In genomic region chr2:28423856-28424605, GRCh38 we compare ENCODE assay signal across 10 cellular contexts. TPM values are rescaled to one million over a fixed set of nuclear protein-coding genes. Genes with fewer than 3 reads are reported as not detected.
DNase-seq lines count a peak whose midpoint lies in the region; ATAC-seq, FAIRE-seq and TF ChIP-seq lines count a peak whose summit lies in the region.
"Had no signal": no experiment of that assay in that cellular context is flagged by ENCODE, and none has a peak within 500 bp of the region (broad histone marks: within the 10 kb centered on the region; RNA-seq: fewer than 3 reads in every experiment).

No MANE protein-coding gene starts in this region.

- WGBS in A549 (ENCODE audit: missing lambda C conversion rate): 67% methylated on average over 7 of the region's 7 CpGs
- WGBS in liver: 46% methylated on average over 7 of the region's 7 CpGs

- H3K4me3 ChIP-seq in A549 (no peak overlapping the region), HL-60 (replicated peaks; ENCODE audit: insufficient read depth, low read length) (no peak overlapping the region), liver (ENCODE audit: low read depth in 1 of 3, low read length in 3 of 3) (no peak overlapping the region)

- CTCF ChIA-PET in A549 (lab: Yijun Ruan, JAX): interaction anchor here (1.0 to 2.8 kb wide), 7 partner anchors 7 to 29 kb away, joined by 3 to 17 read pairs (median 3); no protein-coding TSS in a partner anchor
- CTCF ChIA-PET in activated CD4-positive, alpha-beta memory T cell treated with anti-CD3 and anti-CD28 coated beads, Interleukin-2, amount 10 ng/mL, durations not matched to agents 7 days and 5 days (lab: Charles Lee): interaction anchor here (1.4 kb wide), 1 partner anchor 28 kb away, joined by 3 read pairs; no protein-coding TSS in a partner anchor

- H3K27ac ChIP-seq in A549 (peak overlapping the region in 1 of 2 experiments; percentile 5; a peak in 2 of 6 replicates), HL-60 (replicated peaks) (peak overlapping the region; percentile 10; the same call in 1 of the 2 replicates), liver (ENCODE audit: low read depth in 1 of 2, low read length in 2 of 2) (peak overlapping the region; percentile 44 to 56)

- TF ChIP-seq CTCF in A549 (IDR thresholded peaks at IDR 0.05) (no peak), HL-60 (IDR thresholded peaks at IDR 0.05; ENCODE audit: insufficient read depth, low read length) (no peak), liver (IDR thresholded peaks at IDR 0.05; ENCODE audit: low read depth, low read length, missing input control) (no peak)

- H3K27me3 ChIP-seq in HL-60 (ENCODE audit: insufficient read depth, poor library complexity, severe bottlenecking): no peaks in the 10 kb centered on the region
- no peaks in the 10 kb centered on the region for H3K27me3 ChIP-seq in liver (ENCODE audit: control insufficient read depth in 4 of 4, insufficient read depth in 4 of 4, low read length in 3 of 4)

- ATAC-seq in A549 (peak; percentile 8; a peak in 3 of 6 replicates), GM18870 (IDR thresholded peaks at IDR 0.05; ENCODE audit: unreplicated experiment) (no peak)

- H3K9ac ChIP-seq in liver (ENCODE audit: low read depth in 1 of 2, low read length in 2 of 2): peak overlapping the region in 1 of 2 donors; percentile 20

- no peaks in the 10 kb centered on the region for H3K9me3 Mint-ChIP-seq in activated CD4-positive, alpha-beta memory T cell treated with anti-CD3 and anti-CD28 coated beads, Interleukin-2, amount 10 ng/mL, durations not matched to agents 7 days and 5 days

- no peak for TF ChIP-seq POLR2A in A549 (IDR thresholded peaks at IDR 0.05; ENCODE audit: low read length)

- H3K36me3 ChIP-seq in liver (ENCODE audit: control insufficient read depth in 4 of 4, insufficient read depth in 3 of 4, low read depth in 1 of 4, low read length in 3 of 4): no peaks in the 10 kb centered on the region

- H3K27ac Mint-ChIP-seq in activated CD4-positive, alpha-beta memory T cell treated with anti-CD3 and anti-CD28 coated beads, Interleukin-2, amount 10 ng/mL, durations not matched to agents 7 days and 5 days: peak overlapping the region; percentile 93

- H3K4me1 Mint-ChIP-seq in activated CD4-positive, alpha-beta memory T cell treated with anti-CD3 and anti-CD28 coated beads, Interleukin-2, amount 10 ng/mL, durations not matched to agents 7 days and 5 days: peaks cover 69% of the 10 kb centered on the region

- no peaks in the 10 kb centered on the region for H3K27me3 Mint-ChIP-seq in activated CD4-positive, alpha-beta memory T cell treated with anti-CD3 and anti-CD28 coated beads, Interleukin-2, amount 10 ng/mL, durations not matched to agents 7 days and 5 days

- peak overlapping the region; percentile 43 for H3K4me3 Mint-ChIP-seq in activated CD4-positive, alpha-beta memory T cell treated with anti-CD3 and anti-CD28 coated beads, Interleukin-2, amount 10 ng/mL, durations not matched to agents 7 days and 5 days

- H3K4me1 ChIP-seq in A549 (peaks cover 31% of the 10 kb centered on the region; the same call in 2 of the 3 replicates), liver (ENCODE audit: control insufficient read depth in 4 of 4, insufficient read depth in 4 of 4, low read length in 3 of 4) (peaks cover 0 to 7% (median 2%) of the 10 kb centered on the region in 4 donors)

- H3K9me3 ChIP-seq in A549 (no peaks in the 10 kb centered on the region), liver (ENCODE audit: control insufficient read depth in 4 of 4, low read length in 3 of 4) (no peaks in the 10 kb centered on the region)

- peaks cover 13% of the 10 kb centered on the region for H3K36me3 Mint-ChIP-seq in activated CD4-positive, alpha-beta memory T cell treated with anti-CD3 and anti-CD28 coated beads, Interleukin-2, amount 10 ng/mL, durations not matched to agents 7 days and 5 days (ENCODE audit: low read depth)

- DNase-seq in A549 (ENCODE audit: low read depth in 1 of 2, low spot score in 1 of 2) (no peak), HL-60 (ENCODE audit: low read depth in 1 of 2, low spot score in 1 of 2) (peak in 1 of 2 experiments; percentile 75), NCI-H2107 (lab: John Stamatoyannopoulos, UW) (no peak), NCI-H1092 treated with DMSO at 0.1 percent for 48 hours (lab: John Stamatoyannopoulos, UW) (no peak), glomerular visceral epithelial cell (ENCODE audit: extremely low spot score) (no peak)
- peak; percentile 57 for DNase-seq in activated CD4-positive, alpha-beta memory T cell treated with anti-CD3 and anti-CD28 coated beads, Interleukin-2, amount 10 ng/mL, durations not matched to agents 7 days and 5 days
- DNase-seq: glutamatergic neuron, NCI-H1436 had no signal

- H3K4me2 ChIP-seq in A549: no peak overlapping the region

- POLR2A ChIA-PET in A549 (lab: Yijun Ruan, JAX): no interaction called here
- POLR2A ChIA-PET in activated CD4-positive, alpha-beta memory T cell treated with anti-CD3 and anti-CD28 coated beads, Interleukin-2, amount 10 ng/mL, durations not matched to agents 7 days and 5 days (lab: Charles Lee): interaction anchor here (0.9 to 3.6 kb wide), 6 partner anchors 10 to 462 kb away, joined by 3 to 29 read pairs (median 4); no protein-coding TSS in a partner anchor

- no peak for TF ChIP-seq EP300 in A549 (IDR thresholded peaks at IDR 0.05)

- TF ChIP-seq RAD21 in A549 (conservative IDR thresholded peaks at IDR 0.05 in 1 of 2, IDR thresholded peaks at IDR 0.05 in 1 of 2) (no peak), liver (IDR thresholded peaks at IDR 0.05) (no peak)

- FAIRE-seq in A549 (lab: Jason Lieb, UNC): no peak

TF ChIP-seq in A549, 52 proteins besides CTCF, POLR2A, EP300 and RAD21:
- TF ChIP-seq HOXA7 (CRISPR knock-in tag; IDR thresholded peaks at IDR 0.05): no peak
- no peak for TF ChIP-seq FOSB (CRISPR knock-in tag; IDR thresholded peaks at IDR 0.05)
- TF ChIP-seq RNF2 (IDR thresholded peaks at IDR 0.05; ENCODE audit: borderline replicate concordance, low read depth): no peak
- no peak for TF ChIP-seq PBX3 (IDR thresholded peaks at IDR 0.05)
TF ChIP-seq in A549: peak in this region for 0.

TF ChIP-seq in liver, 16 proteins besides CTCF, POLR2A, EP300 and RAD21:
- TF ChIP-seq HNF4G (IDR thresholded peaks at IDR 0.05): no peak
- TF ChIP-seq ZBTB33 (IDR thresholded peaks at IDR 0.05): no peak
- TF ChIP-seq JUND (IDR thresholded peaks at IDR 0.05): no peak
- TF ChIP-seq SP1 (IDR thresholded peaks at IDR 0.05): no peak
- no peak for TF ChIP-seq REST (IDR thresholded peaks at IDR 0.05)
- TF ChIP-seq GABPA (IDR thresholded peaks at IDR 0.05 in 1 of 2, conservative IDR thresholded peaks at IDR 0.05 in 1 of 2): no peak
- no peak for TF ChIP-seq YY1 (IDR thresholded peaks at IDR 0.05)

RNA-seq across cellular contexts. Expression of gene FOSL2, which starts 31.4 kb away (rescaled TPM):
- polyA plus RNA-seq in A549 (2011; rRNA removed) (45.7 and 50.6 TPM in 2 replicates), A549 (2017; fragmentation: RNase III; extraction: RNeasy Plus Mini Kit Qiagen cat#74134 plus additional on column Dnase treatment) (68.1 to 73.4 TPM (median 69.0 TPM) in 3 replicates), liver (1 to 10 TPM; 1.9 to 3.1 TPM)
- 26.7 and 37.2 TPM in 2 replicates for polyA plus RNA-seq in A549 (2012; cell fraction: cytosol; rRNA removed)
- polyA plus RNA-seq in A549 (2012; cell fraction: nucleus; rRNA removed): 89.7 and 95.0 TPM in 2 replicates
- polyA minus RNA-seq in A549 (2011; rRNA and poly(A)+ RNA removed): 86.7 and 103 TPM in 2 replicates
- total RNA-seq in activated CD4-positive, alpha-beta memory T cell treated with anti-CD3 and anti-CD28 coated beads, Interleukin-2, amount 10 ng/mL, durations not matched to agents 7 days and 5 days: 100 to 1,000 TPM in 1 of 2 experiments, 10 to 100 TPM in 1; 96.4 to 100 TPM
- total RNA-seq in liver: 10 to 100 TPM in 1 of 2 donors, 1 to 10 TPM in 1; 2.0 to 10.7 TPM

Comparison
In these comparisons a context has a peak if more than half of its experiments do, and no peak if none do; other contexts are left out.
1. RNA of gene FOSL2, which starts 31.4 kb away (total RNA-seq): 96.4 to 100 TPM in activated CD4-positive, alpha-beta memory T cell treated with anti-CD3 and anti-CD28 coated beads, Interleukin-2, amount 10 ng/mL, durations not matched to agents 7 days and 5 days; 2.0 to 10.7 TPM in liver; every median in the first group is over 4 times any median in the second.